ENCODE assay signal across 2 cellular contexts in the genomic region with DNA sequence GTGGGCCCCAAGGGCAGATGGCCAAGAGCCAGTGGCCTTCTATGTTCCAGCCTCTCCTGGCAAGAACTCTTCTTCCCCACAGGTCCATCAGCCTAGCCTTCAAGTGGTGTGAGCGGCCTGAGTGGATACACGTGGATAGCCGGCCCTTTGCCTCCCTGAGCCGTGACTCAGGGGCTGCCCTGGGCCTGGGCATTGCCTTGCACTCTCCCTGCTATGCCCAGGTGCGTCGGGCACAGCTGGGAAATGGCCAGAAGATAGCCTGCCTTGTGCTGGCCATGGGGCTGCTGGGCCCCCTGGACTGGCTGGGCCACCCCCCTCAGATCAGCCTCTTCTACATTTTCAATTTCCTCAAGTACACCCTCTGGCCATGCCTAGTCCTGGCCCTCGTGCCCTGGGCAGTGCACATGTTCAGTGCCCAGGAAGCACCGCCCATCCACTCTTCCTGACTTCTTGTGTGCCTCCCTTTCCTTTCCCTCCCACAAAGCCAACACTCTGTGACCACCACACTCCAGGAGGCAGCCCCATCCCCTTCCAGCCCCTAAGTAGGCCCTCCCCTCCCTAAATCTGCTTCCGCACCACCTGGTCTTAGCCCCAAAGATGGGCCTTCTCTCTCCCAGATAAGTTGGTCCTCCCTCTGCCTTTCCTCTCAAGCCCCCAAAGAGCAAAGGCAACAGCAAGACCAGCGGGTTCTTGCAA.
TF ChIP-seq lines count a peak whose summit lies in the region.

No MANE protein-coding gene starts in this region.

TF ChIP-seq in HEK293, 187 proteins besides CTCF, POLR2A, EP300 and RAD21 (continues in another document):
- TF ChIP-seq, protein P1, sequence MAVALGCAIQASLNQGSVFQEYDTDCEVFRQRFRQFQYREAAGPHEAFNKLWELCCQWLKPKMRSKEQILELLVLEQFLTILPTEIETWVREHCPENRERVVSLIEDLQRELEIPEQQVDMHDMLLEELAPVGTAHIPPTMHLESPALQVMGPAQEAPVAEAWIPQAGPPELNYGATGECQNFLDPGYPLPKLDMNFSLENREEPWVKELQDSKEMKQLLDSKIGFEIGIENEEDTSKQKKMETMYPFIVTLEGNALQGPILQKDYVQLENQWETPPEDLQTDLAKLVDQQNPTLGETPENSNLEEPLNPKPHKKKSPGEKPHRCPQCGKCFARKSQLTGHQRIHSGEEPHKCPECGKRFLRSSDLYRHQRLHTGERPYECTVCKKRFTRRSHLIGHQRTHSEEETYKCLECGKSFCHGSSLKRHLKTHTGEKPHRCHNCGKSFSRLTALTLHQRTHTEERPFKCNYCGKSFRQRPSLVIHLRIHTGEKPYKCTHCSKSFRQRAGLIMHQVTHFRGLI (tag by site-specific recombination; IDR thresholded peaks at IDR 0.05), result no peak
- TF ChIP-seq ZNF114 (tag by site-specific recombination; IDR thresholded peaks at IDR 0.05) (no peak), ZNF677 (tag by site-specific recombination; IDR thresholded peaks at IDR 0.05) (no peak), GLIS1 (tag by site-specific recombination; IDR thresholded peaks at IDR 0.05) (peak; percentile 49; the same call in 1 of the 2 replicates), ZNF837 (tag by site-specific recombination; IDR thresholded peaks at IDR 0.05) (no peak), ZNF768 (tag by site-specific recombination; IDR thresholded peaks at IDR 0.05) (no peak), ZNF146 (tag by site-specific recombination; IDR thresholded peaks at IDR 0.05) (no peak), ZNF248 (tag by site-specific recombination; IDR thresholded peaks at IDR 0.05) (no peak), KLF10 (tag by site-specific recombination; IDR thresholded peaks at IDR 0.05) (no peak), ZNF501 (tag by site-specific recombination; IDR thresholded peaks at IDR 0.05) (no peak), ZNF354C (tag by site-specific recombination; IDR thresholded peaks at IDR 0.05; ENCODE audit: borderline replicate concordance, low read depth) (no peak), ZNF184 (tag by site-specific recombination; IDR thresholded peaks at IDR 0.05) (no peak)
- TF ChIP-seq, protein P2, sequence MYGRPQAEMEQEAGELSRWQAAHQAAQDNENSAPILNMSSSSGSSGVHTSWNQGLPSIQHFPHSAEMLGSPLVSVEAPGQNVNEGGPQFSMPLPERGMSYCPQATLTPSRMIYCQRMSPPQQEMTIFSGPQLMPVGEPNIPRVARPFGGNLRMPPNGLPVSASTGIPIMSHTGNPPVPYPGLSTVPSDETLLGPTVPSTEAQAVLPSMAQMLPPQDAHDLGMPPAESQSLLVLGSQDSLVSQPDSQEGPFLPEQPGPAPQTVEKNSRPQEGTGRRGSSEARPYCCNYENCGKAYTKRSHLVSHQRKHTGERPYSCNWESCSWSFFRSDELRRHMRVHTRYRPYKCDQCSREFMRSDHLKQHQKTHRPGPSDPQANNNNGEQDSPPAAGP (tag by site-specific recombination; IDR thresholded peaks at IDR 0.05), result peak; percentile 99
- TF ChIP-seq, protein P3, sequence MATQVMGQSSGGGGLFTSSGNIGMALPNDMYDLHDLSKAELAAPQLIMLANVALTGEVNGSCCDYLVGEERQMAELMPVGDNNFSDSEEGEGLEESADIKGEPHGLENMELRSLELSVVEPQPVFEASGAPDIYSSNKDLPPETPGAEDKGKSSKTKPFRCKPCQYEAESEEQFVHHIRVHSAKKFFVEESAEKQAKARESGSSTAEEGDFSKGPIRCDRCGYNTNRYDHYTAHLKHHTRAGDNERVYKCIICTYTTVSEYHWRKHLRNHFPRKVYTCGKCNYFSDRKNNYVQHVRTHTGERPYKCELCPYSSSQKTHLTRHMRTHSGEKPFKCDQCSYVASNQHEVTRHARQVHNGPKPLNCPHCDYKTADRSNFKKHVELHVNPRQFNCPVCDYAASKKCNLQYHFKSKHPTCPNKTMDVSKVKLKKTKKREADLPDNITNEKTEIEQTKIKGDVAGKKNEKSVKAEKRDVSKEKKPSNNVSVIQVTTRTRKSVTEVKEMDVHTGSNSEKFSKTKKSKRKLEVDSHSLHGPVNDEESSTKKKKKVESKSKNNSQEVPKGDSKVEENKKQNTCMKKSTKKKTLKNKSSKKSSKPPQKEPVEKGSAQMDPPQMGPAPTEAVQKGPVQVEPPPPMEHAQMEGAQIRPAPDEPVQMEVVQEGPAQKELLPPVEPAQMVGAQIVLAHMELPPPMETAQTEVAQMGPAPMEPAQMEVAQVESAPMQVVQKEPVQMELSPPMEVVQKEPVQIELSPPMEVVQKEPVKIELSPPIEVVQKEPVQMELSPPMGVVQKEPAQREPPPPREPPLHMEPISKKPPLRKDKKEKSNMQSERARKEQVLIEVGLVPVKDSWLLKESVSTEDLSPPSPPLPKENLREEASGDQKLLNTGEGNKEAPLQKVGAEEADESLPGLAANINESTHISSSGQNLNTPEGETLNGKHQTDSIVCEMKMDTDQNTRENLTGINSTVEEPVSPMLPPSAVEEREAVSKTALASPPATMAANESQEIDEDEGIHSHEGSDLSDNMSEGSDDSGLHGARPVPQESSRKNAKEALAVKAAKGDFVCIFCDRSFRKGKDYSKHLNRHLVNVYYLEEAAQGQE (tag by site-specific recombination; IDR thresholded peaks at IDR 0.05), result no peak
- TF ChIP-seq, protein P4, sequence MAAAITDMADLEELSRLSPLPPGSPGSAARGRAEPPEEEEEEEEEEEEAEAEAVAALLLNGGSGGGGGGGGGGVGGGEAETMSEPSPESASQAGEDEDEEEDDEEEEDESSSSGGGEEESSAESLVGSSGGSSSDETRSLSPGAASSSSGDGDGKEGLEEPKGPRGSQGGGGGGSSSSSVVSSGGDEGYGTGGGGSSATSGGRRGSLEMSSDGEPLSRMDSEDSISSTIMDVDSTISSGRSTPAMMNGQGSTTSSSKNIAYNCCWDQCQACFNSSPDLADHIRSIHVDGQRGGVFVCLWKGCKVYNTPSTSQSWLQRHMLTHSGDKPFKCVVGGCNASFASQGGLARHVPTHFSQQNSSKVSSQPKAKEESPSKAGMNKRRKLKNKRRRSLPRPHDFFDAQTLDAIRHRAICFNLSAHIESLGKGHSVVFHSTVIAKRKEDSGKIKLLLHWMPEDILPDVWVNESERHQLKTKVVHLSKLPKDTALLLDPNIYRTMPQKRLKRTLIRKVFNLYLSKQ (tag by site-specific recombination; IDR thresholded peaks at IDR 0.05; ENCODE audit: borderline replicate concordance), result no peak

TF ChIP-seq in H1, 55 proteins besides CTCF, POLR2A, EP300 and RAD21:
- TF ChIP-seq RBBP5 (IDR thresholded peaks at IDR 0.05; ENCODE audit: borderline replicate concordance, low read depth, low read length) (no peak), GABPA (IDR thresholded peaks at IDR 0.05; ENCODE audit: borderline replicate concordance, insufficient read depth, low read length) (no peak), POLR2AphosphoS5 (IDR thresholded peaks at IDR 0.05; ENCODE audit: low read depth, low read length) (0 out of 2 replicates have a peak, but pooled peaks have one; percentile 29)
TF ChIP-seq in H1: peak in this region for 1.
